In the genomic region with DNA sequence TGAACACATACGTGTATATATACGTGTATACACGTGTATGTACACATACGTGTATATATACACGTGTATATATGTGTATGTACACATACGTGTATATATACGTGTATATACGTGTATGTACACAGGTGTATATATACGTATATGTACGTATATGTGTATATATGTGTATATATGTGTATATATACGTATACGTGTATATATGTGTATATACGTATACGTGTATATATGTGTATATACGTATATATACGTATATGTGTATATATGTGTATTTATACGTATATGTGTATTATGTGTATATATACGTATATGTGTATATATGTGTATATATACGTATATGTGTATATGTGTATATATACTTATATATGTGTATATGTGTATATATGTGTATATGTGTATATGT, we compare ENCODE assay signal across 32 cellular contexts. TPM values are rescaled to one million over a fixed set of nuclear protein-coding genes. Genes with fewer than 3 reads are reported as not detected.
"Had no signal": no experiment of that assay in that cellular context is flagged by ENCODE, and none has a peak within 500 bp of the region (broad histone marks: within the 10 kb centered on the region; RNA-seq: fewer than 3 reads in every experiment).

No MANE protein-coding gene starts in this region.

- H3K27ac ChIP-seq: ascending aorta, brain microvascular endothelial cell, coronary artery, dorsolateral prefrontal cortex, WERI-Rb-1 had no signal

- H3K27me3 Mint-ChIP-seq: activated CD4-positive, alpha-beta memory T cell treated with anti-CD3 and anti-CD28 coated beads, Interleukin-2, amount 10 ng/mL, durations not matched to agents 7 days and 5 days; activated CD4-positive, alpha-beta T cell treated with anti-CD3 and anti-CD28 coated beads, Interleukin-2, amount 10 ng/mL, durations not matched to agents 7 days and 5 days; activated naive CD4-positive, alpha-beta T cell treated with anti-CD3 and anti-CD28 coated beads, Interleukin-2, amount 10 ng/mL, durations not matched to agents 7 days and 5 days; activated naive CD8-positive, alpha-beta T cell treated with anti-CD3 and anti-CD28 coated beads, Interleukin-2, amount 10 ng/mL, durations not matched to agents 7 days and 5 days; activated T-cell treated with anti-CD3 and anti-CD28 coated beads, Interleukin-2, amount 50 U/mL, for 24 hours; central memory CD8-positive, alpha-beta T cell; dendritic cell treated with granulocyte-macrophage colony-stimulating factor and Interleukin-4, amounts not matched to agents 40 ng/mL and 50 ng/mL, for 4 days had no signal

- H3K9me3 Mint-ChIP-seq: activated naive CD4-positive, alpha-beta T cell treated with anti-CD3 and anti-CD28 coated beads, Interleukin-2, amount 50 U/mL, for 72 hours; activated naive CD8-positive, alpha-beta T cell treated with anti-CD3 and anti-CD28 coated beads, Interleukin-2, amount 10 ng/mL, durations not matched to agents 7 days and 5 days; activated T-cell treated with anti-CD3 and anti-CD28 coated beads, Interleukin-2, amount 50 U/mL, for 24 hours; dendritic cell treated with granulocyte-macrophage colony-stimulating factor and Interleukin-4, amounts not matched to agents 40 ng/mL and 50 ng/mL, for 4 days; T-helper 2 cell treated with Interferon-gamma antibody and Interleukin-4, amounts not matched to agents 5 μg/mL and 100 μg/mL, for 36 hours had no signal

- H3K4me3 ChIP-seq: ascending aorta, coronary artery, dorsolateral prefrontal cortex had no signal

- H3K4me1 ChIP-seq: ascending aorta had no signal

- H3K27me3 ChIP-seq: ascending aorta, brain microvascular endothelial cell had no signal

- DNase-seq: activated CD4-positive, alpha-beta memory T cell treated with anti-CD3 and anti-CD28 coated beads, Interleukin-2, amount 10 ng/mL, durations not matched to agents 7 days and 5 days; activated CD4-positive, alpha-beta T cell treated with anti-CD3 and anti-CD28 coated beads for 36 hours; activated CD4-positive, alpha-beta T cell treated with anti-CD3 and anti-CD28 coated beads, Interleukin-2, amount 10 ng/mL, durations not matched to agents 7 days and 5 days; activated CD4-positive, alpha-beta T cell treated with anti-CD3 and anti-CD28 coated beads, Interleukin-2, amount 50 U/mL, for 4 hours; activated CD4-positive, CD25-positive, alpha-beta regulatory T cell; activated CD4-positive, CD25-positive, alpha-beta regulatory T cell treated with anti-CD3 and anti-CD28 coated beads, Interleukin-2, amount 50 U/mL, for 72 hours; activated CD8-positive, alpha-beta memory T cell treated with anti-CD3 and anti-CD28 coated beads, Interleukin-2, amount 50 U/mL, for 48 hours; activated gamma-delta T cell; activated naive CD4-positive, alpha-beta T cell; activated naive CD4-positive, alpha-beta T cell treated with anti-CD3 and anti-CD28 coated beads, Interleukin-2, amount 10 ng/mL, durations not matched to agents 7 days and 5 days; activated naive CD8-positive, alpha-beta T cell treated with anti-CD3 and anti-CD28 coated beads, Interleukin-2, amount 10 ng/mL, durations not matched to agents 7 days and 5 days; activated T-cell treated with anti-CD3 and anti-CD28 coated beads for 4 hours; activated T-cell treated with anti-CD3 and anti-CD28 coated beads, Interleukin-2, amount 50 U/mL, for 24 hours; activated T-cell treated with anti-CD3 and anti-CD28 coated beads, Interleukin-2, amount 50 U/mL, for 72 hours; brain microvascular endothelial cell; dorsolateral prefrontal cortex; effector memory CD4-positive, alpha-beta T cell; endodermal cell; foreskin fibroblast; head of caudate nucleus; hippocampal formation; T1000; WERI-Rb-1 had no signal

- H3K9me3 ChIP-seq: ascending aorta had no signal

- H3K36me3 Mint-ChIP-seq: activated naive CD4-positive, alpha-beta T cell treated with anti-CD3 and anti-CD28 coated beads, Interleukin-2, amount 10 ng/mL, durations not matched to agents 7 days and 5 days; activated naive CD4-positive, alpha-beta T cell treated with anti-CD3 and anti-CD28 coated beads, Interleukin-2, amount 50 U/mL, for 72 hours; activated naive CD8-positive, alpha-beta T cell treated with anti-CD3 and anti-CD28 coated beads, Interleukin-2, amount 10 ng/mL, durations not matched to agents 7 days and 5 days had no signal

- ATAC-seq: activated CD4-positive, alpha-beta T cell treated with anti-CD3 and anti-CD28 coated beads for 36 hours; activated naive CD4-positive, alpha-beta T cell treated with anti-CD3 and anti-CD28 coated beads, Interleukin-2, amount 50 U/mL, for 72 hours; activated T-cell treated with anti-CD3 and anti-CD28 coated beads, Interleukin-2, amount 50 U/mL, for 72 hours; esophagus mucosa had no signal

- H3K4me3 Mint-ChIP-seq: activated CD4-positive, alpha-beta memory T cell treated with anti-CD3 and anti-CD28 coated beads, Interleukin-2, amount 10 ng/mL, durations not matched to agents 7 days and 5 days; activated CD4-positive, alpha-beta T cell treated with anti-CD3 and anti-CD28 coated beads for 36 hours; activated CD4-positive, alpha-beta T cell treated with anti-CD3 and anti-CD28 coated beads, Interleukin-2, amount 10 ng/mL, durations not matched to agents 7 days and 5 days; activated naive CD4-positive, alpha-beta T cell treated with anti-CD3 and anti-CD28 coated beads, Interleukin-2, amount 10 ng/mL, durations not matched to agents 7 days and 5 days; activated naive CD8-positive, alpha-beta T cell treated with anti-CD3 and anti-CD28 coated beads, Interleukin-2, amount 10 ng/mL, durations not matched to agents 7 days and 5 days; activated T-cell treated with anti-CD3 and anti-CD28 coated beads, Interleukin-2, amount 50 U/mL, for 24 hours; activated T-cell treated with anti-CD3 and anti-CD28 coated beads, Interleukin-2, amount 50 U/mL, for 72 hours; central memory CD8-positive, alpha-beta T cell; dendritic cell treated with granulocyte-macrophage colony-stimulating factor and Interleukin-4, amounts not matched to agents 40 ng/mL and 50 ng/mL, for 4 days; endodermal cell; T-helper 2 cell treated with Interferon-gamma antibody and Interleukin-4, amounts not matched to agents 5 μg/mL and 100 μg/mL, for 36 hours had no signal

- H3K36me3 ChIP-seq: ascending aorta, brain microvascular endothelial cell, WERI-Rb-1 had no signal

- H3K27ac Mint-ChIP-seq: activated CD4-positive, alpha-beta memory T cell treated with anti-CD3 and anti-CD28 coated beads, Interleukin-2, amount 10 ng/mL, durations not matched to agents 7 days and 5 days; activated CD4-positive, alpha-beta T cell treated with anti-CD3 and anti-CD28 coated beads for 36 hours; activated CD4-positive, alpha-beta T cell treated with anti-CD3 and anti-CD28 coated beads, Interleukin-2, amount 10 ng/mL, durations not matched to agents 7 days and 5 days; activated naive CD4-positive, alpha-beta T cell treated with anti-CD3 and anti-CD28 coated beads, Interleukin-2, amount 10 ng/mL, durations not matched to agents 7 days and 5 days; activated naive CD4-positive, alpha-beta T cell treated with anti-CD3 and anti-CD28 coated beads, Interleukin-2, amount 50 U/mL, for 72 hours; activated naive CD8-positive, alpha-beta T cell treated with anti-CD3 and anti-CD28 coated beads, Interleukin-2, amount 10 ng/mL, durations not matched to agents 7 days and 5 days; activated T-cell treated with anti-CD3 and anti-CD28 coated beads, Interleukin-2, amount 50 U/mL, for 24 hours; activated T-cell treated with anti-CD3 and anti-CD28 coated beads, Interleukin-2, amount 50 U/mL, for 72 hours; dendritic cell treated with granulocyte-macrophage colony-stimulating factor and Interleukin-4, amounts not matched to agents 40 ng/mL and 50 ng/mL, for 4 days; endodermal cell; T-helper 2 cell treated with Interferon-gamma antibody and Interleukin-4, amounts not matched to agents 5 μg/mL and 100 μg/mL, for 36 hours had no signal

- FAIRE-seq: bronchial epithelial cell had no signal

- H3K4me1 Mint-ChIP-seq: activated CD4-positive, alpha-beta memory T cell treated with anti-CD3 and anti-CD28 coated beads, Interleukin-2, amount 10 ng/mL, durations not matched to agents 7 days and 5 days; activated CD4-positive, alpha-beta T cell treated with anti-CD3 and anti-CD28 coated beads for 36 hours; activated CD4-positive, alpha-beta T cell treated with anti-CD3 and anti-CD28 coated beads, Interleukin-2, amount 10 ng/mL, durations not matched to agents 7 days and 5 days; activated naive CD4-positive, alpha-beta T cell treated with anti-CD3 and anti-CD28 coated beads, Interleukin-2, amount 10 ng/mL, durations not matched to agents 7 days and 5 days; activated naive CD8-positive, alpha-beta T cell treated with anti-CD3 and anti-CD28 coated beads, Interleukin-2, amount 10 ng/mL, durations not matched to agents 7 days and 5 days; central memory CD8-positive, alpha-beta T cell; endodermal cell had no signal

RNA-seq across cellular contexts. Expression of a gene that starts 44.3 kb away (rescaled TPM):
- total RNA-seq: activated CD4-positive, alpha-beta memory T cell treated with anti-CD3 and anti-CD28 coated beads, Interleukin-2, amount 10 ng/mL, durations not matched to agents 7 days and 5 days; activated CD4-positive, alpha-beta T cell treated with anti-CD3 and anti-CD28 coated beads for 36 hours; activated CD4-positive, alpha-beta T cell treated with anti-CD3 and anti-CD28 coated beads, Interleukin-2, amount 10 ng/mL, durations not matched to agents 7 days and 5 days; activated naive CD4-positive, alpha-beta T cell treated with anti-CD3 and anti-CD28 coated beads, Interleukin-2, amount 50 U/mL, for 72 hours; epithelial cell of proximal tubule had no signal
